9 cellular contexts compared by ENCODE assay signal in the genomic region with DNA sequence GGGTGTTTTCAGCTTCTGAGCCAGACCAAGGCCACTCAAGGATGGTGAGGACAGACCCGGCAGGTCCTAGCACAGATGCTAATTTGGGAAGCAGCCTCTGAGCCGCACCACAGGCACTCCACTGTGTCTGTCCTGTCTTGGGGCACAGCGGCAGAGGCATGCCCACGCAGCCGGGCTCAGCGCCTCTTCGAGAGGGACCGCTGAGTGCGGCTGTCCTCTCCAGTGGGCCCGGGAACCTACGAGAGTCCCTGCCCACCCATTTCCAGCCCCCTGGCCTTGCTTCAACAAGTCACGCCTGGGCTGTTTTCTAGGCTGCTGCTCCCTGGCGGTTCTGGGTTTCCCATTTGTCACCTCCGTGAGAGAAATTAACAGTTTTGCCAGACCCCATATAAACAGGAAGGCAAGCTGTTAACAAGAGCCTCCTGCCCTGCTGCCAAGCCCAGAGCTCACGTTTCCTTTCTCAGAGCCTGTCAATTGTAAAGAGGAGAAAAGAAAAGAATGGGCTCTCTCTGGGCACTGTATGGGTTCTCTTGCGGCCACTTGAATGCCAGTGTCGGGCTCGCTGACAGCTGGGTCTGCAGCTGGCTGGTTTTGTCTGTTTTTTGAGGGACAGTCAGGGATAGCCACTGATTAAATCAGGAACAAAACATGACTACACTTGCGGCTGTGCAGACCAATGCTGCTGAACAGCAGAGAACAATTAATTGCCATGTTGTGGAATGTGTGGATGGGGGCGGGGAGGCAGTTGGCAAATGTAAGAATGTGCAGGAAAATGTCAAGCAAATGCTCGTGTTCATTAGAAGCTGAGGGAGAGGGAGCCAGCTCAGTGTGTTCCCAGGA. TPM values are rescaled to one million over a fixed set of nuclear protein-coding genes. Genes with fewer than 3 reads are reported as not detected.
DNase-seq lines count a peak whose midpoint lies in the region; ATAC-seq and TF ChIP-seq lines count a peak whose summit lies in the region.
"Had no signal": no experiment of that assay in that cellular context is flagged by ENCODE, and none has a peak within 500 bp of the region (broad histone marks: within the 10 kb centered on the region; RNA-seq: fewer than 3 reads in every experiment).

No MANE protein-coding gene starts in this region.

- H3K36me3 Mint-ChIP-seq in CD4-positive, alpha-beta T cell (ENCODE audit: low read depth) = no peaks in the 10 kb centered on the region

- peaks cover 7% of the 10 kb centered on the region for H3K4me1 Mint-ChIP-seq in CD4-positive, alpha-beta T cell (ENCODE audit: low read depth)

- no peak for TF ChIP-seq POLR2A in esophagus muscularis mucosa (IDR thresholded peaks at IDR 0.05; ENCODE audit: low read depth)

- CTCF ChIA-PET in CD4-positive, alpha-beta T cell (lab: Charles Lee) = no interaction called here

- TF ChIP-seq EP300 in esophagus muscularis mucosa (IDR thresholded peaks at IDR 0.05) = no peak

- ATAC-seq in CD4-positive, alpha-beta T cell (ENCODE audit: poor library complexity) = no peak
- no peak for ATAC-seq in GM18870 (IDR thresholded peaks at IDR 0.05; ENCODE audit: unreplicated experiment)
- no peak for ATAC-seq in HG02970 (IDR thresholded peaks at IDR 0.05; ENCODE audit: low FRiP score, unreplicated experiment)

- POLR2A ChIA-PET in CD4-positive, alpha-beta T cell (lab: Charles Lee) = no interaction called here

- no peaks in the 10 kb centered on the region for H3K36me3 ChIP-seq in esophagus muscularis mucosa

- H3K27ac Mint-ChIP-seq in CD4-positive, alpha-beta T cell = no peak overlapping the region

- no peak overlapping the region for H3K27ac ChIP-seq in CD4-positive, alpha-beta T cell (ENCODE audit: low read depth, low read length)
- peak overlapping the region; percentile 65 to 75 (median 72) for H3K27ac ChIP-seq in esophagus muscularis mucosa (replicated peaks in 1 of 4)

- WGBS in esophagus muscularis mucosa = 17% methylated on average over 11 of the region's 21 CpGs

- DNase-seq in CD4-positive, alpha-beta T cell = no peak
- DNase-seq in NCI-H2171 treated with DMSO at 0.1 percent for 48 hours (lab: John Stamatoyannopoulos, UW) (peak; percentile 41), esophagus muscularis mucosa (ENCODE audit: extremely low spot score) (peak; percentile 89), nucleus accumbens (lab: John Stamatoyannopoulos, UW) (peak in 33 of 56 donors; percentile 15 to 71 (median 32)), NCI-H82 (lab: John Stamatoyannopoulos, UW) (no peak), SKM-1 (lab: John Stamatoyannopoulos, UW; ENCODE audit: unreplicated experiment) (no peak)

- intact Hi-C loops in CD4-positive, alpha-beta T cell (cut with DNase I, micrococcal nuclease) = no loop called here
- intact Hi-C loops in esophagus muscularis mucosa (cut with DNase I) = no loop called here

- H3K9me3 Mint-ChIP-seq in CD4-positive, alpha-beta T cell = no peaks in the 10 kb centered on the region

- H3K4me1 ChIP-seq in esophagus muscularis mucosa = peaks cover 44 to 82% (median 80%) of the 10 kb centered on the region in 4 donors

- H3K9me3 ChIP-seq in CD4-positive, alpha-beta T cell (ENCODE audit: control insufficient read depth, low read length) = no peaks in the 10 kb centered on the region
- no peaks in the 10 kb centered on the region for H3K9me3 ChIP-seq in esophagus muscularis mucosa

- TF ChIP-seq CTCF in CD4-positive, alpha-beta T cell (IDR thresholded peaks at IDR 0.05) = no peak
- no peak for TF ChIP-seq CTCF in esophagus muscularis mucosa (IDR thresholded peaks at IDR 0.05)

- H3K4me3 Mint-ChIP-seq in CD4-positive, alpha-beta T cell = peak overlapping the region; percentile 9

- H3K4me3 ChIP-seq in esophagus muscularis mucosa = peak overlapping the region; percentile 24 to 40 (median 36)

- no peaks in the 10 kb centered on the region for H3K27me3 ChIP-seq in CD4-positive, alpha-beta T cell (ENCODE audit: control insufficient read depth, insufficient read depth, low read length)
- H3K27me3 ChIP-seq in esophagus muscularis mucosa = no peaks in the 10 kb centered on the region

- H3K27me3 Mint-ChIP-seq in CD4-positive, alpha-beta T cell = no peaks in the 10 kb centered on the region

RNA-seq across cellular contexts. Expression of a gene that starts 30.6 kb away (rescaled TPM):
- not detected for total RNA-seq in CD4-positive, alpha-beta T cell
- 1 to 10 TPM; 1.9 to 3.8 (median 2.4) TPM for total RNA-seq in esophagus muscularis mucosa
- total RNA-seq: OCI-LY7 had no signal

Comparison
In these comparisons a context has a peak if more than half of its experiments do, and no peak if none do; other contexts are left out.
1. DNase-seq: peak in NCI-H2171 treated with DMSO at 0.1 percent for 48 hours (single experiment), esophagus muscularis mucosa (single experiment) and nucleus accumbens (33 of 56); none in CD4-positive, alpha-beta T cell (0 of 10), NCI-H82 (single experiment) and SKM-1 (single experiment).